8 cellular contexts compared by ENCODE assay signal in genomic region chr20:33933469-33933909, GRCh38.
DNase-seq lines count a peak whose midpoint lies in the region; ATAC-seq and TF ChIP-seq lines count a peak whose summit lies in the region.

No MANE protein-coding gene starts in this region.

- H3K9me3 ChIP-seq in adipocyte (ENCODE audit: control insufficient read depth, low read length) (no peaks in the 10 kb centered on the region), heart right ventricle (no peaks in the 10 kb centered on the region)

- DNase-seq in CD14-positive monocyte (ENCODE audit: low spot score) = peak; percentile 58
- DNase-seq in HPDE6-E6E7 (ENCODE audit: extremely low spot score) = peak; percentile 84
- DNase-seq in SK-MEL-5 (ENCODE audit: low read depth, low spot score) = peak; percentile 94
- DNase-seq in adipocyte (ENCODE audit: low read depth) = peak; percentile 29
- peak; percentile 34 to 65 for DNase-seq in heart right ventricle
- peak; percentile 32 for DNase-seq in renal cortical epithelial cell (ENCODE audit: low read depth)
- no peak for DNase-seq in NCI-H2171 treated with DMSO at 0.1 percent for 48 hours (lab: John Stamatoyannopoulos, UW)

- H3K4me3 ChIP-seq in adipocyte (ENCODE audit: low read length) = no peak overlapping the region
- H3K4me3 ChIP-seq in heart right ventricle = no peak overlapping the region

- H3K36me3 ChIP-seq in adipocyte (ENCODE audit: control insufficient read depth, insufficient read depth, low read length, severe bottlenecking) (no peaks in the 10 kb centered on the region), heart right ventricle (no peaks in the 10 kb centered on the region)

- H3K27me3 Mint-ChIP-seq in CD14-positive monocyte (ENCODE audit: low read depth in 3 of 3) = peaks cover under 1 to 10% (median under 1%) of the 10 kb centered on the region in 3 donors

- no peaks in the 10 kb centered on the region for H3K9me3 Mint-ChIP-seq in CD14-positive monocyte

- no peaks in the 10 kb centered on the region for H3K36me3 Mint-ChIP-seq in CD14-positive monocyte

- in situ Hi-C loops in SK-MEL-5 (cut with HindIII; ENCODE audit: low pct_unique_long_range_greater_than_20kb, low sequenced_read_pairs) = no loop called here

- ATAC-seq in heart right ventricle (peak; percentile 81 to 97 (median 89)), HG02759 (IDR thresholded peaks at IDR 0.05; ENCODE audit: unreplicated experiment) (no peak)

- peak; percentile 42 for TF ChIP-seq CTCF in CD14-positive monocyte (IDR thresholded peaks at IDR 0.05)
- TF ChIP-seq CTCF in heart right ventricle (IDR thresholded peaks at IDR 0.05) = peak; percentile 35 to 69 (median 59)

- intact Hi-C loops in CD14-positive monocyte (cut with micrococcal nuclease) = loop anchor here in 1 of 2 donors (10.0 kb wide), 1 partner anchor 131 kb away; no protein-coding TSS in a partner anchor
- intact Hi-C loops in heart right ventricle (cut with DNase I) = loop anchor here in 9 of 10 donors (2.0 to 10.0 kb wide), 5 partner anchors 134 to 195 kb away; no protein-coding TSS in a partner anchor

- peaks cover 2% of the 10 kb centered on the region for H3K4me1 Mint-ChIP-seq in CD14-positive monocyte

- H3K4me3 Mint-ChIP-seq in CD14-positive monocyte = no peak overlapping the region

- no peak overlapping the region for H3K27ac Mint-ChIP-seq in CD14-positive monocyte

- 56 to 65% methylated on average over 5 of the region's 5 CpGs for WGBS in heart right ventricle, 2 donors

- H3K27me3 ChIP-seq in adipocyte (replicated peaks; ENCODE audit: control insufficient read depth, insufficient read depth, low read length) = peaks cover 8% of the 10 kb centered on the region
- no peaks in the 10 kb centered on the region for H3K27me3 ChIP-seq in heart right ventricle

- H3K27ac ChIP-seq in heart right ventricle = peak overlapping the region in 1 of 10 donors; percentile 26

- H3K9ac ChIP-seq in adipocyte (ENCODE audit: low read length) = peak overlapping the region; percentile 66

- H3K4me1 ChIP-seq in adipocyte (ENCODE audit: control insufficient read depth, insufficient read depth, low read length) (no peaks in the 10 kb centered on the region), heart right ventricle (peaks cover 0 to 4% (median 0%) of the 10 kb centered on the region in 9 donors)
